12 cellular contexts compared by ENCODE assay signal in genomic region chr4:113548303-113548702, GRCh38.
DNase-seq lines count a peak whose midpoint lies in the region; ATAC-seq and TF ChIP-seq lines count a peak whose summit lies in the region.
"Had no signal": no experiment of that assay in that cellular context is flagged by ENCODE, and none has a peak within 500 bp of the region (broad histone marks: within the 10 kb centered on the region; RNA-seq: fewer than 3 reads in every experiment).

No MANE protein-coding gene starts in this region.

- no peaks in the 10 kb centered on the region for H3K9me3 ChIP-seq in CD4-positive, CD25-positive, alpha-beta regulatory T cell (ENCODE audit: control insufficient read depth in 2 of 2, low read length in 2 of 2)
- H3K9me3 ChIP-seq in HCT116 (ENCODE audit: control insufficient read depth in 1 of 2, insufficient read depth in 1 of 2, low read depth in 1 of 2, low read length in 2 of 2): no peaks in the 10 kb centered on the region
- H3K9me3 ChIP-seq in colonic mucosa: no peaks in the 10 kb centered on the region
- H3K9me3 ChIP-seq in adrenal gland (replicated peaks in 1 of 3): no peaks in the 10 kb centered on the region

- TF ChIP-seq POLR2A in HCT116 (IDR thresholded peaks at IDR 0.05; ENCODE audit: borderline replicate concordance, extremely low read depth, insufficient read depth, insufficient read length) (no peak), adrenal gland (IDR thresholded peaks at IDR 0.05) (no peak)

- no peak for ATAC-seq in CD4-positive, CD25-positive, alpha-beta regulatory T cell (ENCODE audit: low read depth in 2 of 2)
- no peak for ATAC-seq in HCT116
- ATAC-seq in GM21737 (IDR thresholded peaks at IDR 0.05; ENCODE audit: unreplicated experiment): no peak

- RAD21 ChIA-PET in HCT116 (lab: Charles Lee; ENCODE audit: low non-redundant PET in 1 of 2, low total read pairs in 2 of 2, uncharacterized antibody in 2 of 2, unreplicated experiment in 2 of 2): interaction anchor here in 1 of 2 experiments (0.8 to 1.2 kb wide), 2 partner anchors 136 to 154 kb away, joined by 3 to 7 read pairs; no protein-coding TSS in a partner anchor

- no peaks in the 10 kb centered on the region for H4K20me1 ChIP-seq in HCT116 (ENCODE audit: insufficient read depth)

- H3K4me1 ChIP-seq in CD4-positive, CD25-positive, alpha-beta regulatory T cell (ENCODE audit: control insufficient read depth, insufficient read depth, low read length, poor library complexity, severe bottlenecking): peaks cover 9% of the 10 kb centered on the region
- H3K4me1 ChIP-seq in HCT116 (ENCODE audit: control insufficient read depth in 1 of 2, insufficient read depth in 2 of 2, low read length in 2 of 2): peaks cover 6 to 13% of the 10 kb centered on the region in 2 experiments; a peak in 3 of 4 replicates
- no peaks in the 10 kb centered on the region for H3K4me1 ChIP-seq in colonic mucosa
- H3K4me1 ChIP-seq in adrenal gland (replicated peaks in 1 of 2): peaks cover 0 to 6% of the 10 kb centered on the region in 2 donors

- CTCF ChIA-PET in HCT116 (lab: Charles Lee): interaction anchor here (0.6 to 2.0 kb wide), 21 partner anchors 9 to 213 kb away, joined by 3 to 14 read pairs (median 5); no protein-coding TSS in a partner anchor

- no TSS peak for BruUV-seq in HCT116 (replicated peaks; lab: Mats Ljungman, UMichigan)

- no peak overlapping the region for H2AFZ ChIP-seq in HCT116 (ENCODE audit: low read depth, low read length, poor library complexity, severe bottlenecking)

- WGBS in adrenal gland, 4 donors: 100% methylated on average over 1 of the region's 1 CpG

- intact Hi-C loops in HCT116 (cut with micrococcal nuclease) (loop anchor here (5.0 to 10.0 kb wide), 3 partner anchors 96 to 836 kb away; no protein-coding TSS in a partner anchor), colonic mucosa (cut with DNase I) (no loop called here), adrenal gland (cut with DNase I) (loop anchor here in 1 of 2 donors (5.0 to 10.0 kb wide), 3 partner anchors 136 to 214 kb away; partner anchors contain the start of gene CAMK2D)

- TF ChIP-seq CTCF in HCT116 (IDR thresholded peaks at IDR 0.05 in 2 of 3, conservative IDR thresholded peaks at IDR 0.05 in 1 of 3; ENCODE audit: borderline replicate concordance in 1 of 3, insufficient read depth in 1 of 3, low read depth in 2 of 3, low read length in 2 of 3) (no peak), colonic mucosa (IDR thresholded peaks at IDR 0.05) (no peak), nephron (IDR thresholded peaks at IDR 0.05; ENCODE audit: unreplicated experiment in 3 of 3) (no peak), adrenal gland (IDR thresholded peaks at IDR 0.05) (no peak)

- no peaks in the 10 kb centered on the region for H3K79me2 ChIP-seq in HCT116 (ENCODE audit: insufficient read depth, low read length)

- TF ChIP-seq RAD21 in HCT116 (IDR thresholded peaks at IDR 0.05; ENCODE audit: low read depth): no peak

- no peak overlapping the region for H3K4me3 Mint-ChIP-seq in CD4-positive, CD25-positive, alpha-beta regulatory T cell
- H3K4me3 Mint-ChIP-seq in nephron: no peak overlapping the region

- no peak overlapping the region for H3K27ac ChIP-seq in CD4-positive, CD25-positive, alpha-beta regulatory T cell (ENCODE audit: insufficient read depth, low read length, poor library complexity, severe bottlenecking)
- H3K27ac ChIP-seq in HCT116 (ENCODE audit: low read depth, low read length): no peak overlapping the region
- peak overlapping the region; percentile 70 for H3K27ac ChIP-seq in colonic mucosa
- H3K27ac ChIP-seq in adrenal gland: peak overlapping the region in 2 of 5 donors; percentile 46 to 48

- H3K9ac ChIP-seq in HCT116 (ENCODE audit: low read length): no peak overlapping the region
- peak overlapping the region in 1 of 2 donors; percentile 73 for H3K9ac ChIP-seq in colonic mucosa (ENCODE audit: low read depth in 2 of 2, low read length in 2 of 2)

- no peaks in the 10 kb centered on the region for H3K9me2 ChIP-seq in HCT116 (ENCODE audit: insufficient read depth)

- no peaks in the 10 kb centered on the region for H3K9me3 Mint-ChIP-seq in CD4-positive, CD25-positive, alpha-beta regulatory T cell
- no peaks in the 10 kb centered on the region for H3K9me3 Mint-ChIP-seq in nephron

- peaks cover 12 to 27% (median 23%) of the 10 kb centered on the region in 4 donors for H3K4me1 Mint-ChIP-seq in CD4-positive, CD25-positive, alpha-beta regulatory T cell
- peaks cover 8% of the 10 kb centered on the region for H3K4me1 Mint-ChIP-seq in nephron

- H3K27me3 ChIP-seq in CD4-positive, CD25-positive, alpha-beta regulatory T cell (ENCODE audit: control insufficient read depth, insufficient read depth, low read length): no peaks in the 10 kb centered on the region
- H3K27me3 ChIP-seq in HCT116 (ENCODE audit: insufficient read depth, low read length): no peaks in the 10 kb centered on the region
- H3K27me3 ChIP-seq in colonic mucosa: no peaks in the 10 kb centered on the region
- no peaks in the 10 kb centered on the region for H3K27me3 ChIP-seq in adrenal gland

- POLR2A ChIA-PET in HCT116 (lab: Charles Lee): interaction anchor here (0.8 kb wide), 1 partner anchor 23 kb away, joined by 3 read pairs; no protein-coding TSS in a partner anchor

- H3K4me3 ChIP-seq in CD4-positive, CD25-positive, alpha-beta regulatory T cell (ENCODE audit: low read depth, low read length): no peak overlapping the region
- no peak overlapping the region for H3K4me3 ChIP-seq in HCT116 (replicated peaks in 1 of 2; ENCODE audit: low read depth in 1 of 2, low read length in 2 of 2)
- H3K4me3 ChIP-seq in colonic mucosa: no peak overlapping the region
- H3K4me3 ChIP-seq in adrenal gland: no peak overlapping the region
- H3K4me3 ChIP-seq: GM12878 had no signal

- DNase-seq in CD4-positive, CD25-positive, alpha-beta regulatory T cell: no peak
- DNase-seq in HCT116 (ENCODE audit: low read depth, low spot score) (no peak), colonic mucosa (peak; percentile 20), SKM-1 (lab: John Stamatoyannopoulos, UW; ENCODE audit: unreplicated experiment) (no peak), mesenteric fat pad (ENCODE audit: low spot score) (no peak), adrenal gland (no peak)
- DNase-seq: amniotic stem cell; stimulated activated CD4-positive, alpha-beta T cell treated with anti-CD3 and anti-CD28 coated beads, Interleukin-12 subunit alpha, Interleukin-12 subunit beta, amount 100 ng/mL, for 4 hours; stimulated activated CD8-positive, alpha-beta memory T cell treated with anti-CD3 and anti-CD28 coated beads, Interleukin-4, amount 100 ng/mL, for 48 hours had no signal

- H3K27ac Mint-ChIP-seq in CD4-positive, CD25-positive, alpha-beta regulatory T cell: peak overlapping the region; percentile 43 to 75 (median 59)
- H3K27ac Mint-ChIP-seq in nephron: peak overlapping the region; percentile 8 to 48 (median 9)

- H3K4me2 ChIP-seq in HCT116 (ENCODE audit: low read length): peak overlapping the region; percentile 53; the same call in 1 of the 2 replicates

- H3K27me3 Mint-ChIP-seq in CD4-positive, CD25-positive, alpha-beta regulatory T cell: no peaks in the 10 kb centered on the region
- H3K27me3 Mint-ChIP-seq in nephron (ENCODE audit: low read depth): no peaks in the 10 kb centered on the region

- H3K36me3 Mint-ChIP-seq in CD4-positive, CD25-positive, alpha-beta regulatory T cell: peaks cover 18% of the 10 kb centered on the region
- H3K36me3 Mint-ChIP-seq in nephron (ENCODE audit: low read depth): peaks cover 14% of the 10 kb centered on the region

- H3K36me3 ChIP-seq in CD4-positive, CD25-positive, alpha-beta regulatory T cell (ENCODE audit: control insufficient read depth, insufficient read depth, low read length): peaks cover 13% of the 10 kb centered on the region
- H3K36me3 ChIP-seq in HCT116 (ENCODE audit: control insufficient read depth in 1 of 2, insufficient read depth in 2 of 2, low read length in 2 of 2): 0 out of 4 replicates have a peak, but pooled peaks cover 0 to 4% of the 10 kb centered on the region in 2 experiments
- H3K36me3 ChIP-seq in colonic mucosa: no peaks in the 10 kb centered on the region
- H3K36me3 ChIP-seq in adrenal gland (replicated peaks in 1 of 2): no peaks in the 10 kb centered on the region

TF ChIP-seq in HCT116, 20 proteins besides CTCF, POLR2A, EP300 and RAD21:
- TF ChIP-seq EGR1 (IDR thresholded peaks at IDR 0.05; ENCODE audit: low read depth) (no peak), EZH2phosphoT487 (IDR thresholded peaks at IDR 0.05; ENCODE audit: borderline replicate concordance) (no peak), SIN3A (IDR thresholded peaks at IDR 0.05; ENCODE audit: low read depth) (no peak), CBX3 (IDR thresholded peaks at IDR 0.05; ENCODE audit: low read depth) (no peak), SP1 (IDR thresholded peaks at IDR 0.05; ENCODE audit: low read depth) (no peak), JUND (IDR thresholded peaks at IDR 0.05) (no peak), YY1 (IDR thresholded peaks at IDR 0.05; ENCODE audit: extremely low read depth, insufficient replicate concordance, low read depth, low read length) (no peak), SRF (IDR thresholded peaks at IDR 0.05; ENCODE audit: low read depth) (no peak)
- TF ChIP-seq, protein P1, sequence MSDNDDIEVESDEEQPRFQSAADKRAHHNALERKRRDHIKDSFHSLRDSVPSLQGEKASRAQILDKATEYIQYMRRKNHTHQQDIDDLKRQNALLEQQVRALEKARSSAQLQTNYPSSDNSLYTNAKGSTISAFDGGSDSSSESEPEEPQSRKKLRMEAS (IDR thresholded peaks at IDR 0.05): no peak
TF ChIP-seq in HCT116: peak in this region for 0.
